Comparison of ENCODE assay signal across 15 cellular contexts in the genomic region with DNA sequence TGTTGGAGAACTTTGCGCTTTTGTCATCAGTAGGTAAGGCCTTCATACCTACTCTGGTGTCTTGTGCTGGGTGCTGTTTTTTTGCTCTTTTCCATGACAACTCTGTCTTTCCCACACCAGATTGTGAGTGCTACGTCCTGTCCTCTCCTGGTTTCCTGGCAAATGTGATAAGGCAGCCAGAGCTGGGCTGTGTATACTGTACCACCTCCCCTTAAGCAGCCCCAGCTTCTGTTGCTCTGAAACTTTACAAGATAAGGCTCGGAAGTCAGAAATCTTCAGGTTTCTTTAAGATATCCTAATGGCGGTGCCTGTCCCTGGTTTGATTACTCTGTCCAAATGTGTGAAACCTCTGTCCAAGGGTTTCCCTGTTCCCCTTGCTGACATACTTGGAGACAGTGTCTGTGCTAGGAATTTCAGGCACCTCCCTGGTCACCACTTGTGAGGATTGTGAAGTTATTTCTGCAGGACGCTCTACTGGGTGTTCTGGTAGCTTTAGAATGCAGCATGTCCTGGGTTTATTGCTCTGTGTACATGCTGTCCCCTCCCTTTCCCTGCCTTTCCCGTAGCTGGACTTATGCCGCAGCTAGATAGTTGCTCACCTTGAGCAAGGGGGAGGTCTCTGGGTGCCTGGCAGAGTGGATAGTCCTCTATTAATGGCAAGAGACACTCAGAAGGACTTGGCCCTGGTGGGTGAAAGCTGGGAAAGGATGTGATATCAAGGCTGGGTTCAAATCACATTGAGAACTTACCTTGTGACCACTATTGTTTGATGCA. TPM values are rescaled to one million over a fixed set of nuclear protein-coding genes. Genes with fewer than 3 reads are reported as not detected.
DNase-seq lines count a peak whose midpoint lies in the region; ATAC-seq and TF ChIP-seq lines count a peak whose summit lies in the region.
"Had no signal": no experiment of that assay in that cellular context is flagged by ENCODE, and none has a peak within 500 bp of the region (broad histone marks: within the 10 kb centered on the region; RNA-seq: fewer than 3 reads in every experiment).

No MANE protein-coding gene starts in this region.

- peaks cover 37% of the 10 kb centered on the region for H3K4me1 Mint-ChIP-seq in endothelial cell (ENCODE audit: unreplicated experiment)

- H3K27me3 ChIP-seq in cardiac muscle cell (no peaks in the 10 kb centered on the region), mesendoderm (ENCODE audit: insufficient read depth, low read length, poor library complexity) (no peaks in the 10 kb centered on the region), brain microvascular endothelial cell (replicated peaks) (no peaks in the 10 kb centered on the region)

- no CpG with 5 or more reads among the region's 7 CpGs for whole genome bisulfite sequencing in mesendoderm (ENCODE audit: extremely low coverage, insufficient coverage, low lambda C conversion rate)

- peaks cover 9% of the 10 kb centered on the region for H3K4me1 ChIP-seq in cardiac muscle cell (ENCODE audit: low read depth)
- H3K4me1 ChIP-seq in mesendoderm (ENCODE audit: control insufficient read depth, low read depth, low read length): no peaks in the 10 kb centered on the region

- H3K27ac Mint-ChIP-seq in endothelial cell (ENCODE audit: unreplicated experiment): peak overlapping the region; percentile 89
- H3K27ac Mint-ChIP-seq: B cell; CD4-positive, alpha-beta T cell; HFFc6 had no signal

- no peak overlapping the region for H3K18ac ChIP-seq in mesendoderm (ENCODE audit: low read length)

- no peak overlapping the region for H2BK15ac ChIP-seq in mesendoderm (replicated peaks; ENCODE audit: low read depth)

- intact Hi-C loops in left cardiac atrium (cut with DNase I): no loop called here

- no peak overlapping the region for H2BK5ac ChIP-seq in mesendoderm (ENCODE audit: low read length)

- H2BK120ac ChIP-seq in mesendoderm (ENCODE audit: low read depth, low read length): no peak overlapping the region

- H3K27me3 Mint-ChIP-seq in endothelial cell (ENCODE audit: unreplicated experiment): peaks cover 13% of the 10 kb centered on the region
- H3K27me3 Mint-ChIP-seq: B cell; CD4-positive, alpha-beta T cell had no signal

- H3K9me3 ChIP-seq in cardiac muscle cell (ENCODE audit: low read depth): no peaks in the 10 kb centered on the region

- H3K27ac ChIP-seq in cardiac muscle cell: peak overlapping the region; percentile 68
- H3K27ac ChIP-seq in mesendoderm (ENCODE audit: low read depth, low read length): no peak overlapping the region
- no peak overlapping the region for H3K27ac ChIP-seq in brain microvascular endothelial cell

- H3K23ac ChIP-seq in mesendoderm (ENCODE audit: low read length): no peak overlapping the region

- H3K56ac ChIP-seq in mesendoderm (ENCODE audit: low read length): no peak overlapping the region

- H3K4me2 ChIP-seq in mesendoderm (ENCODE audit: low read length): no peak overlapping the region

- H3K9me3 Mint-ChIP-seq in endothelial cell (ENCODE audit: unreplicated experiment): no peaks in the 10 kb centered on the region

- no peak overlapping the region for H2AK5ac ChIP-seq in mesendoderm (ENCODE audit: low read length)

- H3K4me3 ChIP-seq in cardiac muscle cell: no peak overlapping the region
- H3K4me3 ChIP-seq in mesendoderm (ENCODE audit: low read length): no peak overlapping the region
- H3K4me3 ChIP-seq in brain microvascular endothelial cell (ENCODE audit: low read depth, low read length): no peak overlapping the region

- H4K8ac ChIP-seq in mesendoderm (ENCODE audit: low read depth, low read length): no peak overlapping the region

- peaks cover 44% of the 10 kb centered on the region for H3K79me1 ChIP-seq in mesendoderm (ENCODE audit: low read length)

- TF ChIP-seq CTCF in cardiac muscle cell (IDR thresholded peaks at IDR 0.05; ENCODE audit: low read depth, low read length): no peak
- TF ChIP-seq CTCF in endothelial cell (IDR thresholded peaks at IDR 0.05; ENCODE audit: unreplicated experiment): no peak
- TF ChIP-seq CTCF in brain microvascular endothelial cell (IDR thresholded peaks at IDR 0.05; ENCODE audit: low read depth, low read length, missing control alignments): no peak

- H3K36me3 ChIP-seq in cardiac muscle cell (no peaks in the 10 kb centered on the region), mesendoderm (ENCODE audit: control insufficient read depth, insufficient read depth, low read length) (peaks cover 16% of the 10 kb centered on the region), brain microvascular endothelial cell (replicated peaks) (peaks cover 29% of the 10 kb centered on the region)

- no peak overlapping the region for H3K4me3 Mint-ChIP-seq in endothelial cell (ENCODE audit: unreplicated experiment)
- H3K4me3 Mint-ChIP-seq: B cell; CD4-positive, alpha-beta T cell; HFFc6 had no signal

- no peak overlapping the region for H3K4ac ChIP-seq in mesendoderm (ENCODE audit: low read depth, low read length)

- ATAC-seq in left cardiac atrium: no peak

- H3K36me3 Mint-ChIP-seq in endothelial cell (ENCODE audit: low read depth, unreplicated experiment): peaks cover 37% of the 10 kb centered on the region

- H4K5ac ChIP-seq in mesendoderm (ENCODE audit: low read length): no peak overlapping the region

- H3K9ac ChIP-seq in mesendoderm (ENCODE audit: low read length): no peak overlapping the region

- no peak for DNase-seq in cardiac muscle cell (ENCODE audit: low read depth in 1 of 2, low spot score in 1 of 2)
- DNase-seq in left cardiac atrium: no peak
- peak; percentile 6 for DNase-seq in endothelial cell (ENCODE audit: low spot score)
- peak; percentile 37 for DNase-seq in mesendoderm
- DNase-seq in NCI-H774 (lab: John Stamatoyannopoulos, UW): no peak
- no peak for DNase-seq in MV-4-11 (lab: John Stamatoyannopoulos, UW)
- no peak for DNase-seq in brain microvascular endothelial cell
- DNase-seq: C1 segment of cervical spinal cord; Calu3; CD4-positive, alpha-beta T cell; DMS 273 treated with DMSO at 0.1 percent for 48 hours; HCEC 1CT; HFFc6 had no signal

- peaks cover 41% of the 10 kb centered on the region for H3K79me2 ChIP-seq in mesendoderm (ENCODE audit: control insufficient read depth, insufficient read depth, low read length)

- in situ Hi-C loops in brain microvascular endothelial cell (cut with HindIII; ENCODE audit: low pct_ligation_motif_present, low sequenced_read_pairs): no loop called here

RNA-seq across cellular contexts. Expression of gene ZNF749, which starts 7.0 kb away (rescaled TPM):
- 11.8 and 13.7 TPM in 2 replicates for total RNA-seq in cardiac muscle cell
- polyA plus RNA-seq in cardiac muscle cell: 16.6 and 28.8 TPM in 2 replicates
- 1 to 10 TPM; 3.0 to 7.1 TPM for total RNA-seq in left cardiac atrium
- 20.3 TPM for total RNA-seq in endothelial cell (ENCODE audit: unreplicated experiment)
- polyA plus RNA-seq in mesendoderm (2013, experiment 1 of 2): 18.6 TPM
- 17.8 TPM for polyA plus RNA-seq in mesendoderm (2013, experiment 2 of 2)

RNA-seq across cellular contexts. Expression of gene VN1R1, which starts 14.8 kb away (rescaled TPM):
- total RNA-seq in cardiac muscle cell: 1.2 and 2.3 TPM in 2 replicates
- polyA plus RNA-seq in cardiac muscle cell: 2.9 and 4.1 TPM in 2 replicates
- 1 to 10 TPM; 2.3 to 3.0 TPM for total RNA-seq in left cardiac atrium
- 1.8 TPM for total RNA-seq in endothelial cell (ENCODE audit: unreplicated experiment)
- polyA plus RNA-seq in mesendoderm (2013, experiment 1 of 2): 0.45 TPM
- 0.31 TPM for polyA plus RNA-seq in mesendoderm (2013, experiment 2 of 2)
- total RNA-seq: Daoy had no signal

RNA-seq across cellular contexts. Expression of gene ZNF17, which starts 31.2 kb away (rescaled TPM):
- total RNA-seq in cardiac muscle cell (5.8 and 13.0 TPM in 2 replicates), left cardiac atrium (10 to 100 TPM in 1 of 2 donors, 1 to 10 TPM in 1; 8.7 to 13.8 TPM), endothelial cell (ENCODE audit: unreplicated experiment) (13.7 TPM)
- 4.2 and 7.1 TPM in 2 replicates for polyA plus RNA-seq in cardiac muscle cell
- polyA plus RNA-seq in mesendoderm (2013, experiment 1 of 2): 5.3 TPM
- polyA plus RNA-seq in mesendoderm (2013, experiment 2 of 2): 4.8 TPM

RNA-seq across cellular contexts. Expression of gene ZNF772, which starts 35.2 kb away (rescaled TPM):
- total RNA-seq in cardiac muscle cell (32.6 and 37.9 TPM in 2 replicates), left cardiac atrium (10 to 100 TPM; 13.3 to 19.7 TPM), endothelial cell (ENCODE audit: unreplicated experiment) (19.1 TPM)
- polyA plus RNA-seq in cardiac muscle cell: 11.3 and 13.6 TPM in 2 replicates
- 5.9 TPM for polyA plus RNA-seq in mesendoderm (2013, experiment 1 of 2)
- polyA plus RNA-seq in mesendoderm (2013, experiment 2 of 2): 5.6 TPM

RNA-seq across cellular contexts. Expression of gene ZNF419, which starts 45.4 kb away (rescaled TPM):
- total RNA-seq in cardiac muscle cell: 14.0 and 36.2 TPM in 2 replicates
- polyA plus RNA-seq in cardiac muscle cell: 11.3 and 15.8 TPM in 2 replicates
- 1 to 10 TPM; 7.2 to 10.0 TPM for total RNA-seq in left cardiac atrium
- total RNA-seq in endothelial cell (ENCODE audit: unreplicated experiment): 16.1 TPM
- polyA plus RNA-seq in mesendoderm (2013, experiment 1 of 2): 5.1 TPM
- polyA plus RNA-seq in mesendoderm (2013, experiment 2 of 2): 5.0 TPM

Comparison
In these comparisons a context has a peak if more than half of its experiments do, and no peak if none do; other contexts are left out.
1. DNase-seq: peak in endothelial cell (single experiment) and mesendoderm (single experiment); none in cardiac muscle cell (0 of 2), left cardiac atrium (single experiment), NCI-H774 (single experiment), MV-4-11 (single experiment) and brain microvascular endothelial cell (single experiment).